ENCODE assay signal across 16 cellular contexts in genomic region chr11:11189501-11189900, GRCh38.
A peak's percentile ranks its signal among the peaks of the same experiment; 100 is the strongest.
DNase-seq lines count a peak whose midpoint lies in the region; TF ChIP-seq lines count a peak whose summit lies in the region.
"Had no signal": no experiment of that assay in that cellular context is flagged by ENCODE, and none has a peak within 500 bp of the region (broad histone marks: within the 10 kb centered on the region; RNA-seq: fewer than 3 reads in every experiment).

No MANE protein-coding gene starts in this region.

- TF ChIP-seq EP300 in transverse colon (IDR thresholded peaks at IDR 0.05; ENCODE audit: low read depth) = no peak

- H3K23ac ChIP-seq in trophoblast cell (ENCODE audit: low read length) = no peak overlapping the region

- H3K4me3 Mint-ChIP-seq in brain (peak overlapping the region in 1 of 5 experiments; percentile 26), chondrocyte (ENCODE audit: unreplicated experiment) (no peak overlapping the region)
- H3K4me3 Mint-ChIP-seq: CD8-positive, alpha-beta T cell had no signal

- no peak overlapping the region for H4K91ac ChIP-seq in trophoblast cell (ENCODE audit: low read depth, low read length)

- peak; percentile 48 for DNase-seq in Ammon's horn (ENCODE audit: low spot score)
- DNase-seq in DMS79 (lab: John Stamatoyannopoulos, UW) = peak; percentile 33
- DNase-seq in trophoblast cell = no peak
- no peak for DNase-seq in transverse colon
- DNase-seq in dermis blood vessel endothelial cell = no peak
- no peak for DNase-seq in chondrocyte (ENCODE audit: low spot score)
- DNase-seq: Caco-2; CD8-positive, alpha-beta T cell; DMS 273 treated with DMSO at 0.1 percent for 48 hours; Kasumi-1; MV-4-11; NCI-H2029; NCI-H2227 treated with DMSO at 0.1 percent for 48 hours; NCI-H526 treated with DMSO at 0.1 percent for 48 hours had no signal

- H3K4ac ChIP-seq in trophoblast cell (ENCODE audit: low read depth, low read length) = no peak overlapping the region

- no peak overlapping the region for H4K12ac ChIP-seq in trophoblast cell (ENCODE audit: low read depth, low read length)

- peak overlapping the region; percentile 61 for H3K9ac ChIP-seq in trophoblast cell (ENCODE audit: low read length)

- no peak overlapping the region for H2BK12ac ChIP-seq in trophoblast cell (ENCODE audit: low read length)

- H3K79me2 ChIP-seq in trophoblast cell (ENCODE audit: control insufficient read depth, insufficient read depth, low read length, poor library complexity) = no peaks in the 10 kb centered on the region

- in situ Hi-C loops in transverse colon (cut with MboI; ENCODE audit: low pct_ligation_motif_present in 1 of 4, low pct_unique_long_range_greater_than_20kb in 1 of 4, low sequenced_read_pairs in 3 of 4) = no loop called here

- intact Hi-C loops in transverse colon (cut with DNase I; ENCODE audit: low total_unique reads) = no loop called here

- H3K36me3 Mint-ChIP-seq in brain (peaks cover 5% of the 10 kb centered on the region), chondrocyte (ENCODE audit: low read depth) (peaks cover 15% of the 10 kb centered on the region)

- peaks cover 13% of the 10 kb centered on the region for H3K4me1 Mint-ChIP-seq in brain
- peaks cover 4% of the 10 kb centered on the region for H3K4me1 Mint-ChIP-seq in chondrocyte (ENCODE audit: low read depth)

- H3K79me1 ChIP-seq in trophoblast cell (ENCODE audit: low read length) = no peaks in the 10 kb centered on the region

- TF ChIP-seq CTCF in brain (conservative IDR thresholded peaks at IDR 0.05) = no peak
- TF ChIP-seq CTCF in transverse colon (IDR thresholded peaks at IDR 0.05) = no peak
- no peak for TF ChIP-seq CTCF in chondrocyte (IDR thresholded peaks at IDR 0.05)

- H3K27me3 Mint-ChIP-seq in brain (peaks cover 19% of the 10 kb centered on the region), chondrocyte (ENCODE audit: low read depth) (peaks cover 8% of the 10 kb centered on the region)

- H3K18ac ChIP-seq in trophoblast cell (ENCODE audit: low read length) = no peak overlapping the region

- no peak overlapping the region for H2BK5ac ChIP-seq in trophoblast cell (ENCODE audit: low read depth, low read length, poor library complexity)

- H3K4me3 ChIP-seq in trophoblast cell (ENCODE audit: low read depth, low read length) (no peak overlapping the region), transverse colon (no peak overlapping the region)

- no peak overlapping the region for H3K27ac ChIP-seq in trophoblast cell (ENCODE audit: low read depth, low read length)
- no peak overlapping the region for H3K27ac ChIP-seq in transverse colon
- H3K27ac ChIP-seq: C4-2B had no signal

- TF ChIP-seq POLR2A in transverse colon (IDR thresholded peaks at IDR 0.05) = no peak

- peak overlapping the region in 4 of 5 experiments; percentile 4 to 57 (median 56) for H3K27ac Mint-ChIP-seq in brain
- H3K27ac Mint-ChIP-seq in chondrocyte (ENCODE audit: unreplicated experiment) = no peak overlapping the region
- H3K27ac Mint-ChIP-seq: CD8-positive, alpha-beta T cell had no signal

- no peak overlapping the region for H3K14ac ChIP-seq in trophoblast cell (ENCODE audit: low read length)

- no peak overlapping the region for H3K4me2 ChIP-seq in trophoblast cell (ENCODE audit: low read length)

- no peak overlapping the region for H2BK120ac ChIP-seq in trophoblast cell (ENCODE audit: insufficient read depth, low read length, poor library complexity)

- H3K27me3 ChIP-seq in trophoblast cell (ENCODE audit: insufficient read depth, low read length) (no peaks in the 10 kb centered on the region), transverse colon (no peaks in the 10 kb centered on the region)

- no peak overlapping the region for H4K8ac ChIP-seq in trophoblast cell (ENCODE audit: low read depth, low read length)

- no peaks in the 10 kb centered on the region for H3K4me1 ChIP-seq in trophoblast cell (ENCODE audit: control insufficient read depth in 1 of 2, insufficient read depth in 2 of 2, low read length in 2 of 2)
- no peaks in the 10 kb centered on the region for H3K4me1 ChIP-seq in transverse colon
- H3K4me1 ChIP-seq: Caco-2 had no signal

- no CpG with 5 or more reads among the region's 3 CpGs for WGBS in trophoblast cell (ENCODE audit: extremely low coverage, insufficient coverage, insufficient read length)
- WGBS in transverse colon (ENCODE audit: low coverage in 1 of 2), 2 donors = 35 to 73% methylated on average over 3 of the region's 3 CpGs

- H3K9me3 ChIP-seq in trophoblast cell (ENCODE audit: insufficient read depth, low read depth, low read length) (peaks cover 2% of the 10 kb centered on the region), transverse colon (no peaks in the 10 kb centered on the region)

- no peak overlapping the region for H2AFZ ChIP-seq in trophoblast cell (ENCODE audit: insufficient read depth, low read length, poor library complexity)

- H3K36me3 ChIP-seq in trophoblast cell (ENCODE audit: control insufficient read depth in 1 of 2, insufficient read depth in 2 of 2, low read length in 2 of 2) = no peaks in the 10 kb centered on the region
- no peaks in the 10 kb centered on the region for H3K36me3 ChIP-seq in transverse colon

- peaks cover 23 to 37% (median 31%) of the 10 kb centered on the region in 5 experiments for H3K9me3 Mint-ChIP-seq in brain
- peaks cover 27% of the 10 kb centered on the region for H3K9me3 Mint-ChIP-seq in chondrocyte (ENCODE audit: low read depth)

- H2AK5ac ChIP-seq in trophoblast cell (ENCODE audit: low read length) = no peak overlapping the region

Comparison
In these comparisons a context has a peak if more than half of its experiments do, and no peak if none do; other contexts are left out.
1. DNase-seq: peak in Ammon's horn (single experiment) and DMS79 (single experiment); none in trophoblast cell (0 of 2), transverse colon (single experiment), dermis blood vessel endothelial cell (single experiment) and chondrocyte (single experiment).